Comparison of ENCODE assay signal across 21 cellular contexts in the genomic region with DNA sequence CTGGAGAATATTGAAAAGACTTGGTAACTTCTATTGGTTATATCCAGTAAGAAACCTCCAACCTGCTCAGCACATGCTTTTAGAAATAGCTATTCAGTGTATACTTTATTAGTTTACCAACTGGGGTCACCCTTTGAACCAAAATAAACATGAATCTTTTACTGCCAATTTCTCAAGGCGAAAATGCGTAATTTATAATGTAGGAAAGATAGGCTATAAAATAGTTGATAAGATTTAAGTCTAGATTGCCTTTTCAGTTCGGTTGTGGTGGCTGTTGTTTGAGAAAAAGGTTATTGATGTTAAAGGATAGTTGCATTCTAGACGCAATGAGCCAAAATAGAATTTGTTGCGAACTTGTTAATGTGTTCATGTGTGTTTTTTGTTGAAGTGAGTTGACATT.
"Had no signal": no experiment of that assay in that cellular context is flagged by ENCODE, and none has a peak within 500 bp of the region (broad histone marks: within the 10 kb centered on the region; RNA-seq: fewer than 3 reads in every experiment).

No MANE protein-coding gene starts in this region.

- H3K9me3 ChIP-seq: adrenal gland had no signal

- ATAC-seq: activated CD8-positive, alpha-beta T cell treated with anti-CD3 and anti-CD28 coated beads for 36 hours; activated naive CD4-positive, alpha-beta T cell treated with anti-CD3 and anti-CD28 coated beads, Interleukin-2, amount 50 U/mL, for 72 hours had no signal

- H3K36me3 ChIP-seq: adrenal gland had no signal

- H3K4me2 ChIP-seq: KMS-11 had no signal

- H3K27me3 ChIP-seq: adrenal gland had no signal

- H3K27ac ChIP-seq: adrenal gland, KMS-11, RWPE1 had no signal

- H3K9ac ChIP-seq: KMS-11 had no signal

- DNase-seq: activated CD4-positive, alpha-beta T cell treated with anti-CD3 and anti-CD28 coated beads, Interleukin-2, amount 10 ng/mL, durations not matched to agents 24 days and 14 days; activated CD4-positive, alpha-beta T cell treated with anti-CD3 and anti-CD28 coated beads, Interleukin-2, amount 50 U/mL, for 4 hours; activated CD8-positive, alpha-beta T cell treated with anti-CD3 and anti-CD28 coated beads for 36 hours; activated gamma-delta T cell treated with Interleukin-2 at 50 U/mL for 16 hours; activated naive CD4-positive, alpha-beta T cell treated with anti-CD3 and anti-CD28 coated beads for 36 hours; activated T-cell treated with anti-CD3 and anti-CD28 coated beads, Interleukin-2, amount 50 U/mL, for 24 hours; adrenal gland; anterior cingulate cortex; central memory CD4-positive, alpha-beta T cell; NCI-H1105 treated with DMSO at 0.1 percent for 48 hours; NCI-H1436; NCI-H1694; NCI-H1930; NCI-H2081 treated with DMSO at 0.1 percent for 48 hours; NCI-H226; NCI-H524 treated with DMSO at 0.1 percent for 48 hours; Right ventricle myocardium superior; T1000 had no signal

- H3K4me3 ChIP-seq: adrenal gland had no signal
